8 cellular contexts compared by ENCODE assay signal in genomic region chr13:48235100-48235813, GRCh38. TPM values are rescaled to one million over a fixed set of nuclear protein-coding genes. Genes with fewer than 3 reads are reported as not detected.
DNase-seq lines count a peak whose midpoint lies in the region; ATAC-seq, FAIRE-seq and TF ChIP-seq lines count a peak whose summit lies in the region.

No MANE protein-coding gene starts in this region.

- no peak for DNase-seq in CD14-positive monocyte (ENCODE audit: low spot score)
- no peak for DNase-seq in activated CD4-positive, alpha-beta memory T cell treated with anti-CD3 and anti-CD28 coated beads, Interleukin-2, amount 10 ng/mL, durations not matched to agents 7 days and 5 days
- DNase-seq in foreskin keratinocyte: peak in 1 of 2 donors; percentile 60
- DNase-seq in ovary: peak in 1 of 5 donors; percentile 39
- DNase-seq in GM19238 (ENCODE audit: insufficient read length, low spot score): no peak
- DNase-seq in urothelium cell line (ENCODE audit: low spot score): no peak

- POLR2A ChIA-PET in activated CD4-positive, alpha-beta memory T cell treated with anti-CD3 and anti-CD28 coated beads, Interleukin-2, amount 10 ng/mL, durations not matched to agents 7 days and 5 days (lab: Charles Lee): interaction anchor here (1.0 to 2.2 kb wide), 10 partner anchors 12 to 327 kb away, joined by 3 to 19 read pairs (median 4); partner anchors contain the start of genes NUDT15 and RB1

- FAIRE-seq in urothelium cell line (lab: Jason Lieb, UNC): no peak

- no peaks in the 10 kb centered on the region for H3K9me3 ChIP-seq in ovary

- H3K36me3 Mint-ChIP-seq in CD14-positive monocyte: peaks cover 38 to 39% of the 10 kb centered on the region in 2 donors
- H3K36me3 Mint-ChIP-seq in activated CD4-positive, alpha-beta memory T cell treated with anti-CD3 and anti-CD28 coated beads, Interleukin-2, amount 10 ng/mL, durations not matched to agents 7 days and 5 days (ENCODE audit: low read depth): peaks cover 33% of the 10 kb centered on the region

- H3K27ac ChIP-seq in foreskin keratinocyte: peak overlapping the region; percentile 99
- H3K27ac ChIP-seq in ovary: peak overlapping the region; percentile 46 to 99

- no peaks in the 10 kb centered on the region for H3K9me3 Mint-ChIP-seq in CD14-positive monocyte
- no peaks in the 10 kb centered on the region for H3K9me3 Mint-ChIP-seq in activated CD4-positive, alpha-beta memory T cell treated with anti-CD3 and anti-CD28 coated beads, Interleukin-2, amount 10 ng/mL, durations not matched to agents 7 days and 5 days

- CTCF ChIA-PET in activated CD4-positive, alpha-beta memory T cell treated with anti-CD3 and anti-CD28 coated beads, Interleukin-2, amount 10 ng/mL, durations not matched to agents 7 days and 5 days (lab: Charles Lee): interaction anchor here (0.5 to 1.4 kb wide), 3 partner anchors 49 to 140 kb away, joined by 3 to 4 read pairs (median 3); partner anchors contain the start of gene MED4

- no peaks in the 10 kb centered on the region for H3K36me3 ChIP-seq in ovary

- WGBS in ovary, 3 donors: 1 to 3% (median 3%) methylated on average over 9 of the region's 9 CpGs

- H3K4me1 Mint-ChIP-seq in CD14-positive monocyte: peaks cover 46% of the 10 kb centered on the region
- H3K4me1 Mint-ChIP-seq in activated CD4-positive, alpha-beta memory T cell treated with anti-CD3 and anti-CD28 coated beads, Interleukin-2, amount 10 ng/mL, durations not matched to agents 7 days and 5 days: peaks cover 40% of the 10 kb centered on the region

- ATAC-seq in GM18861 (IDR thresholded peaks at IDR 0.05; ENCODE audit: unreplicated experiment): peak; percentile 73
- ATAC-seq in HG03565 (IDR thresholded peaks at IDR 0.05; ENCODE audit: unreplicated experiment): peak; percentile 48
- peak; percentile 5 for ATAC-seq in foreskin keratinocyte

- no peak for TF ChIP-seq EP300 in ovary (IDR thresholded peaks at IDR 0.05)

- TF ChIP-seq CTCF in CD14-positive monocyte (IDR thresholded peaks at IDR 0.05): no peak
- TF ChIP-seq CTCF in foreskin keratinocyte (conservative IDR thresholded peaks at IDR 0.05): no peak
- no peak for TF ChIP-seq CTCF in ovary (IDR thresholded peaks at IDR 0.05)

- H3K27me3 ChIP-seq in foreskin keratinocyte: no peaks in the 10 kb centered on the region
- no peaks in the 10 kb centered on the region for H3K27me3 ChIP-seq in ovary

- peak overlapping the region; percentile 97 for H3K4me3 ChIP-seq in ovary

- H3K27ac Mint-ChIP-seq in CD14-positive monocyte: peak overlapping the region; percentile 88 to 96 (median 93)
- H3K27ac Mint-ChIP-seq in activated CD4-positive, alpha-beta memory T cell treated with anti-CD3 and anti-CD28 coated beads, Interleukin-2, amount 10 ng/mL, durations not matched to agents 7 days and 5 days: no peak overlapping the region

- peaks cover 29% of the 10 kb centered on the region for H3K4me1 ChIP-seq in foreskin keratinocyte
- H3K4me1 ChIP-seq in ovary (ENCODE audit: insufficient read depth): peaks cover 5% of the 10 kb centered on the region

- intact Hi-C loops in CD14-positive monocyte (cut with micrococcal nuclease) (no loop called here), ovary (cut with DNase I) (loop anchor here (5.0 to 10.0 kb wide), 4 partner anchors 67 to 330 kb away; partner anchors contain the start of gene RB1 (in 2 of the 4))

- H3K4me3 Mint-ChIP-seq in CD14-positive monocyte: peak overlapping the region; percentile 96 to 97
- H3K4me3 Mint-ChIP-seq in activated CD4-positive, alpha-beta memory T cell treated with anti-CD3 and anti-CD28 coated beads, Interleukin-2, amount 10 ng/mL, durations not matched to agents 7 days and 5 days: peak overlapping the region; percentile 43

- H3K27me3 Mint-ChIP-seq in CD14-positive monocyte (ENCODE audit: low read depth in 3 of 3): peaks cover 0 to 5% (median 4%) of the 10 kb centered on the region in 3 donors
- peaks cover 22% of the 10 kb centered on the region for H3K27me3 Mint-ChIP-seq in activated CD4-positive, alpha-beta memory T cell treated with anti-CD3 and anti-CD28 coated beads, Interleukin-2, amount 10 ng/mL, durations not matched to agents 7 days and 5 days

- TF ChIP-seq POLR2A in ovary (IDR thresholded peaks at IDR 0.05): no peak

RNA-seq across cellular contexts. Expression of gene ITM2B, which starts 2.3 kb away (rescaled TPM):
- polyA plus RNA-seq in CD14-positive monocyte: 1,000 to 10,000 TPM; 1,502 to 1,657 TPM
- 100 to 1,000 TPM; 226 to 227 TPM for total RNA-seq in activated CD4-positive, alpha-beta memory T cell treated with anti-CD3 and anti-CD28 coated beads, Interleukin-2, amount 10 ng/mL, durations not matched to agents 7 days and 5 days
- 211 and 221 TPM in 2 replicates for total RNA-seq in foreskin keratinocyte
- polyA plus RNA-seq in foreskin keratinocyte: 252 and 272 TPM in 2 replicates
- 1,000 to 10,000 TPM in 1 of 7 donors, 100 to 1,000 TPM in 6; 635 to 1,026 (median 824) TPM for total RNA-seq in ovary
- polyA plus RNA-seq in ovary: 1,000 to 10,000 TPM in 1 of 2 donors, 100 to 1,000 TPM in 1; 903 to 1,955 TPM

Comparison
In these comparisons a context has a peak if more than half of its experiments do, and no peak if none do; other contexts are left out.
1. ATAC-seq: peak in every context shown above with its lines; median percentile 73 in GM18861; 48 in HG03565; 5 in foreskin keratinocyte.
2. intact Hi-C loops: an anchor here in ovary (5.0 to 10.0 kb wide); none called in CD14-positive monocyte.